ENCODE assay signal across 24 cellular contexts in the genomic region with DNA sequence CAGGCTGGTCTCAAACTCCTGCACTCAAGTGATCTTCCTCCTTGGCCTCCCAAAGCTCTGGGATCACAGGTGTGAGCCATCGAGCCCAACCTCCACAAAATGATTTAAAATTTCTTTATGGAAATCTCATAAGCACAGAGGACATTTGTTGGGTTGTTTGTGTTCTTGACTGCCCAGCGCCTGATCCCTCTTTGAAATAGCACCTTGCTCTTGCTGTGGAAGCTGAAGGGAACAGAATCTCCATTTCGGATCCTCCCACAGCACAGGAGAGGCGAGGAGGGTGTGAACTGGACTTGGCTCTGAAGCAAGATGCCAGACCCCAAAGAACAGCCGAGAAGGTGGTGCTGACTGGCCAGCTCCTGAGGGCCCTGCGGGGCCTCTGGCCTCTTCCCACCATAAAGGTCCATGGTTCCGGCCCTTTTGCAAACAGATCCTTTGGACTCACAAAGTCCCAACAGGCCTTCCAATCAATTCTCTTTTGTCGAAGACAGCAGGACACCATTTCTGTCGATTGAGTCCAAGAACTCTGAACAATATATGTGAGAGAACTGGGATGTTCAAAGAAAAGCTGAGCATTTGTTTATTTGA.
"Had no signal": no experiment of that assay in that cellular context is flagged by ENCODE, and none has a peak within 500 bp of the region (broad histone marks: within the 10 kb centered on the region; RNA-seq: fewer than 3 reads in every experiment).

No MANE protein-coding gene starts in this region.

- H3K4me3 ChIP-seq: left lung, mucosa of descending colon, ovary, sigmoid colon, tibial nerve had no signal

- H3K9me3 ChIP-seq: left lung, mucosa of descending colon, ovary, psoas muscle, sigmoid colon, thoracic aorta, tibial nerve, upper lobe of left lung had no signal

- H3K4me3 Mint-ChIP-seq: mesothelial cell of epicardium had no signal

- H3K27ac Mint-ChIP-seq: mesothelial cell of epicardium had no signal

- H3K27me3 ChIP-seq: ovary, upper lobe of left lung had no signal

- H3K4me1 ChIP-seq: psoas muscle had no signal

- H3K36me3 ChIP-seq: left lung, ovary, sigmoid colon, thoracic aorta, tibial nerve, upper lobe of left lung had no signal

- H3K9me3 Mint-ChIP-seq: effector memory CD8-positive, alpha-beta T cell; mesothelial cell of epicardium; naive thymus-derived CD4-positive, alpha-beta T cell; nephron; stimulated activated effector memory CD8-positive, alpha-beta T cell treated with anti-CD3 and anti-CD28 coated beads, Interleukin-12 subunit alpha, Interleukin-12 subunit beta, amount 100 ng/mL, for 72 hours had no signal

- H3K27ac ChIP-seq: left lung, ovary, psoas muscle, sigmoid colon, thoracic aorta, tibial nerve, upper lobe of left lung had no signal

- DNase-seq: cortex of kidney; effector memory CD8-positive, alpha-beta T cell; erythroblast; head of caudate nucleus; kidney; left lung; mesenchymal stem cell; mucosa of descending colon; naive thymus-derived CD4-positive, alpha-beta T cell; occipital lobe; ovary; posterior cingulate gyrus; psoas muscle; right cardiac atrium; sigmoid colon; stimulated activated CD4-positive, alpha-beta T cell treated with anti-CD3 and anti-CD28 coated beads, Interleukin-2, amount 100 ng/mL, for 24 hours; stimulated activated CD4-positive, alpha-beta T cell treated with anti-CD3 and anti-CD28 coated beads, Interleukin-4, amount 100 ng/mL, for 24 hours; stimulated activated naive CD4-positive, alpha-beta T cell treated with Interleukin-2 at 50 U/mL for 16 hours; upper lobe of left lung had no signal

- H3K36me3 Mint-ChIP-seq: mesothelial cell of epicardium; naive thymus-derived CD4-positive, alpha-beta T cell; stimulated activated effector memory CD8-positive, alpha-beta T cell treated with anti-CD3 and anti-CD28 coated beads, Interleukin-12 subunit alpha, Interleukin-12 subunit beta, amount 100 ng/mL, for 72 hours had no signal
